1 cellular context compared by ENCODE assay signal in the genomic region with DNA sequence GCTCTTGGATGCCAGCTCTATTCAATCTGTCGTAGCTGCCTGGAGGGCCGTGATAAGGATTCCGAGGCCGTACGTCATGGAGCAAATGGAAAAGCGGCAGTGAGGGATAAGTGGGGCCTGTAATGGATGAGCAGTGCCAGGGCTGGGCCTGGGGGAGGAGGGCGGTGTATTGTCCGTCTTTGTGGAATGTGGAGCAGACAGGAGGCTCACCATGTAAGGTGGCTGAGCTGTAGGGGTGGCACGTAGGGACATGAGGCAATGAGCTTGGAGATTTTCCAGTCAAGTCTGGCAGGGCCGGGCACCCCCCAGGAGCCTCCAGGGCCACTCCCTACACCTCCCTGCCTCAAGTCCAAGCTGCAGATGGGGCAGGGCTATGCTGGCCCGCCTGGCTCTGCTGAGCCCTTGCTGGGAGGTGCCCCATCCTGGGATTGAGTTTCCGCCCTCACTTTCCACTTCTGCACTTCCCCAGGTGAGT.
TF ChIP-seq lines count a peak whose summit lies in the region.

No MANE protein-coding gene starts in this region.

TF ChIP-seq in HepG2, 621 proteins besides CTCF, POLR2A, EP300 and RAD21 (continued from another document):
- TF ChIP-seq, protein P1, sequence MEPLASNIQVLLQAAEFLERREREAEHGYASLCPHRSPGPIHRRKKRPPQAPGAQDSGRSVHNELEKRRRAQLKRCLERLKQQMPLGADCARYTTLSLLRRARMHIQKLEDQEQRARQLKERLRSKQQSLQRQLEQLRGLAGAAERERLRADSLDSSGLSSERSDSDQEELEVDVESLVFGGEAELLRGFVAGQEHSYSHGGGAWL (CRISPR knock-in tag; IDR thresholded peaks at IDR 0.05) = no peak
